In the genomic region with DNA sequence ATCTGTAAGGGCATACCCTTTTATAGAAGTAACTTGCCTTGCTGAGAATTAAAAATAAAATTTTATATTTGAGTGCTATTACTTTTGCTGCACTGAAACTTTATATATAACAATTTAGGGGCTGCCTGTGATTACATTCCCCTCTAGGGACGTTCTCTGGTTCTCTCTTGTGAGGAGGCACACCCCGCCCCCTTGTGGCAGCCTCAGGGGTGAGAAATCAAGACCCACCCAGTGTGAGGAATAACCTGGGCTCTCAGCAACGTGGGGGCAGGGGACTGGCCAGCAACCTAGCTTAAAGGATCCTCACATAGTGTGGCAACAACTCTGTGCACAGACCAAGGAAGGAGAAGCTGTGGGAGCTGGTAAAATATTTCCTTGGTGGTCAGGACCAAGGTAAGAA, we compare ENCODE assay signal across 8 cellular contexts. TPM values are rescaled to one million over a fixed set of nuclear protein-coding genes. Genes with fewer than 3 reads are reported as not detected.
DNase-seq lines count a peak whose midpoint lies in the region; ATAC-seq and TF ChIP-seq lines count a peak whose summit lies in the region.
"Had no signal": no experiment of that assay in that cellular context is flagged by ENCODE, and none has a peak within 500 bp of the region (broad histone marks: within the 10 kb centered on the region; RNA-seq: fewer than 3 reads in every experiment).

No MANE protein-coding gene starts in this region.

- H3K27me3 Mint-ChIP-seq in activated naive CD8-positive, alpha-beta T cell treated with anti-CD3 and anti-CD28 coated beads, Interleukin-2, amount 10 ng/mL, durations not matched to agents 7 days and 5 days: peaks cover 2% of the 10 kb centered on the region
- peaks cover 7% of the 10 kb centered on the region for H3K27me3 Mint-ChIP-seq in neural progenitor cell (ENCODE audit: insufficient read depth, low read depth)

- H3K4me1 Mint-ChIP-seq in activated naive CD8-positive, alpha-beta T cell treated with anti-CD3 and anti-CD28 coated beads, Interleukin-2, amount 10 ng/mL, durations not matched to agents 7 days and 5 days: peaks cover 28% of the 10 kb centered on the region
- peaks cover 22% of the 10 kb centered on the region for H3K4me1 Mint-ChIP-seq in neural progenitor cell

- no peak overlapping the region for H3K9ac ChIP-seq in OCI-LY1 (ENCODE audit: low read length)
- H3K9ac ChIP-seq in neural progenitor cell: no peak overlapping the region

- no peak overlapping the region for H3K4me3 Mint-ChIP-seq in activated naive CD8-positive, alpha-beta T cell treated with anti-CD3 and anti-CD28 coated beads, Interleukin-2, amount 10 ng/mL, durations not matched to agents 7 days and 5 days
- H3K4me3 Mint-ChIP-seq in neural progenitor cell: no peak overlapping the region

- DNase-seq in activated naive CD8-positive, alpha-beta T cell treated with anti-CD3 and anti-CD28 coated beads, Interleukin-2, amount 10 ng/mL, durations not matched to agents 7 days and 5 days: peak; percentile 60
- DNase-seq in neural progenitor cell (ENCODE audit: low spot score) (peak; percentile 43), T1000 (lab: John Stamatoyannopoulos, UW) (no peak), sciatic nerve (ENCODE audit: low spot score) (no peak)

- H3F3A ChIP-seq in OCI-LY1 (ENCODE audit: insufficient read depth, low read length): no peaks in the 10 kb centered on the region
- peaks cover 29% of the 10 kb centered on the region for H3F3A ChIP-seq in neural progenitor cell (ENCODE audit: low read depth)

- H3K9me3 Mint-ChIP-seq in activated naive CD8-positive, alpha-beta T cell treated with anti-CD3 and anti-CD28 coated beads, Interleukin-2, amount 10 ng/mL, durations not matched to agents 7 days and 5 days: no peaks in the 10 kb centered on the region
- peaks cover 6% of the 10 kb centered on the region for H3K9me3 Mint-ChIP-seq in neural progenitor cell

- no peak overlapping the region for H3K27ac Mint-ChIP-seq in activated naive CD8-positive, alpha-beta T cell treated with anti-CD3 and anti-CD28 coated beads, Interleukin-2, amount 10 ng/mL, durations not matched to agents 7 days and 5 days
- H3K27ac Mint-ChIP-seq in neural progenitor cell: no peak overlapping the region

- no peaks in the 10 kb centered on the region for H4K20me1 ChIP-seq in OCI-LY1 (ENCODE audit: insufficient read depth, low read length)
- H4K20me1 ChIP-seq in neural progenitor cell (ENCODE audit: low read depth): no peaks in the 10 kb centered on the region

- H3K9me3 ChIP-seq in OCI-LY1 (ENCODE audit: low read length) (no peaks in the 10 kb centered on the region), neural progenitor cell (ENCODE audit: low read depth) (no peaks in the 10 kb centered on the region)

- no peaks in the 10 kb centered on the region for H3K27me3 ChIP-seq in OCI-LY1 (ENCODE audit: insufficient read depth, low read length)
- H3K27me3 ChIP-seq in neural progenitor cell: peaks cover 7% of the 10 kb centered on the region

- ATAC-seq in activated naive CD8-positive, alpha-beta T cell treated with anti-CD3 and anti-CD28 coated beads, Interleukin-2, amount 10 ng/mL, durations not matched to agents 7 days and 5 days (ENCODE audit: low read depth): no peak
- ATAC-seq in sciatic nerve: no peak
- ATAC-seq in HG03045 (IDR thresholded peaks at IDR 0.05; ENCODE audit: unreplicated experiment): no peak

- POLR2A ChIA-PET in activated naive CD8-positive, alpha-beta T cell treated with anti-CD3 and anti-CD28 coated beads, Interleukin-2, amount 10 ng/mL, durations not matched to agents 7 days and 5 days (lab: Charles Lee): no interaction called here

- H3K9me2 ChIP-seq in OCI-LY1 (ENCODE audit: low read depth, low read length): no peaks in the 10 kb centered on the region

- intact Hi-C loops in sciatic nerve (cut with DNase I): no loop called here

- H3K4me2 ChIP-seq in OCI-LY1 (ENCODE audit: low read length): no peak overlapping the region
- no peak overlapping the region for H3K4me2 ChIP-seq in neural progenitor cell

- H3K4me1 ChIP-seq in OCI-LY1 (ENCODE audit: insufficient read depth, low read length, severe bottlenecking) (no peaks in the 10 kb centered on the region), neural progenitor cell (peaks cover 17% of the 10 kb centered on the region)

- H3K36me3 ChIP-seq in OCI-LY1 (ENCODE audit: insufficient read depth, low read length): no peaks in the 10 kb centered on the region
- no peaks in the 10 kb centered on the region for H3K36me3 ChIP-seq in neural progenitor cell

- H3K27ac ChIP-seq in OCI-LY1 (ENCODE audit: low read depth, low read length, poor library complexity, severe bottlenecking): no peak overlapping the region
- H3K27ac ChIP-seq in neural progenitor cell: no peak overlapping the region

- peak; percentile 45; the same call in 1 of the 2 replicates for TF ChIP-seq CTCF in GM12875 (IDR thresholded peaks at IDR 0.05; ENCODE audit: borderline replicate concordance, insufficient read depth, low read depth, low read length)
- TF ChIP-seq CTCF in OCI-LY1 (IDR thresholded peaks at IDR 0.05; ENCODE audit: low read length): peak; percentile 44
- TF ChIP-seq CTCF in neural progenitor cell (IDR thresholded peaks at IDR 0.05): peak; percentile 49

- H2AFZ ChIP-seq in OCI-LY1 (ENCODE audit: low read length) (no peak overlapping the region), neural progenitor cell (replicated peaks) (no peak overlapping the region)

- H3K36me3 Mint-ChIP-seq in activated naive CD8-positive, alpha-beta T cell treated with anti-CD3 and anti-CD28 coated beads, Interleukin-2, amount 10 ng/mL, durations not matched to agents 7 days and 5 days: no peaks in the 10 kb centered on the region
- H3K36me3 Mint-ChIP-seq in neural progenitor cell: no peaks in the 10 kb centered on the region

- H3K4me3 ChIP-seq in GM12875 (ENCODE audit: low read depth, low read length): no peak overlapping the region
- no peak overlapping the region for H3K4me3 ChIP-seq in OCI-LY1 (ENCODE audit: low read depth, low read length, poor library complexity, severe bottlenecking)
- H3K4me3 ChIP-seq in neural progenitor cell: no peak overlapping the region

- H3K79me2 ChIP-seq in OCI-LY1 (ENCODE audit: insufficient read depth, low read length) (no peaks in the 10 kb centered on the region), neural progenitor cell (ENCODE audit: low read depth) (no peaks in the 10 kb centered on the region)

RNA-seq across cellular contexts. Expression of gene MAGEA9, which starts 43.7 kb away (rescaled TPM):
- total RNA-seq in activated naive CD8-positive, alpha-beta T cell treated with anti-CD3 and anti-CD28 coated beads, Interleukin-2, amount 10 ng/mL, durations not matched to agents 7 days and 5 days: not detected
- not detected in 2 replicates for total RNA-seq in neural progenitor cell (ENCODE audit: low replicate concordance)
- total RNA-seq in sciatic nerve: not detected
- total RNA-seq: T-helper 1 cell treated with Interleukin-12 subunit alpha and Interleukin-12 subunit beta and Interleukin-4 antibody, amounts not matched to agents 30 ng/mL and 1 ng/mL, for 36 hours had no signal

RNA-seq across cellular contexts. Expression of gene HSFX1, which starts 51.6 kb away (rescaled TPM):
- 1 to 10 TPM in 1 of 2 experiments, under 1 TPM in 1; 0.86 to 1.4 TPM for total RNA-seq in activated naive CD8-positive, alpha-beta T cell treated with anti-CD3 and anti-CD28 coated beads, Interleukin-2, amount 10 ng/mL, durations not matched to agents 7 days and 5 days
- total RNA-seq in neural progenitor cell (ENCODE audit: low replicate concordance): 0.06 and 0.59 TPM in 2 replicates
- 2.9 TPM for total RNA-seq in sciatic nerve

RNA-seq across cellular contexts. Expression of gene MAGEA8, which starts 55.6 kb away (rescaled TPM):
- not detected for total RNA-seq in activated naive CD8-positive, alpha-beta T cell treated with anti-CD3 and anti-CD28 coated beads, Interleukin-2, amount 10 ng/mL, durations not matched to agents 7 days and 5 days
- total RNA-seq in neural progenitor cell (ENCODE audit: low replicate concordance) (not detected in 2 replicates), sciatic nerve (not detected)
- total RNA-seq: T-helper 1 cell treated with Interleukin-12 subunit alpha and Interleukin-12 subunit beta and Interleukin-4 antibody, amounts not matched to agents 30 ng/mL and 1 ng/mL, for 36 hours had no signal

Comparison
In these comparisons a context has a peak if more than half of its experiments do, and no peak if none do; other contexts are left out.
1. DNase-seq: peak in activated naive CD8-positive, alpha-beta T cell treated with anti-CD3 and anti-CD28 coated beads, Interleukin-2, amount 10 ng/mL, durations not matched to agents 7 days and 5 days (single experiment) and neural progenitor cell (single experiment); none in T1000 (single experiment) and sciatic nerve (single experiment).
2. Peak in every context shown above with its lines, with median percentiles within 50 percentile points of each other: CTCF ChIP-seq.